In the genomic region with DNA sequence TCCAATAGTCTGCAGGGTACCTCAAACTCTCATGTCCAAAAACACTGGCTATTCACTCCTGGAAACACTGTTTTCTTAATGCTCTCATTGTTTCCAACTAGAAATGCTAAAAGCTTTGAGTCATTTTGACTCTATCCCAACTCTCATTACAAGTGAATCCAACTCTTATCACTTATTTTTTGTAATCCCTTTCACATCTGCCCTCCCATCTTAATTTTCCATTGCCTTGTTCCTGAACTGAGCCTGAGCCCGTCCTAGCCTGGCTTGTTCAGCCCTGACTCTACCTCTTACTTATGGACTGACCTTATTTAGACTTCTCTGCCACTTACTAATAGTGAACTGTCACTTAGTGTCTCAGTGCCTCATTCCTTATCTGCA, we compare ENCODE assay signal across 13 cellular contexts. TPM values are rescaled to one million over a fixed set of nuclear protein-coding genes. Genes with fewer than 3 reads are reported as not detected.
A peak's percentile ranks its signal among the peaks of the same experiment; 100 is the strongest.
DNase-seq lines count a peak whose midpoint lies in the region; ATAC-seq, FAIRE-seq and TF ChIP-seq lines count a peak whose summit lies in the region.
"Had no signal": no experiment of that assay in that cellular context is flagged by ENCODE, and none has a peak within 500 bp of the region (broad histone marks: within the 10 kb centered on the region; RNA-seq: fewer than 3 reads in every experiment).

No MANE protein-coding gene starts in this region.

- 46 to 59% methylated on average over 1 of the region's 1 CpG for WGBS in esophagus squamous epithelium, 2 donors
- 79 to 80% methylated on average over 1 of the region's 1 CpG for WGBS in upper lobe of left lung, 2 donors

- intact Hi-C loops in PC-9 (cut with micrococcal nuclease; ENCODE audit: unreplicated experiment) (loop anchor here (5.0 kb wide), 1 partner anchor 39 kb away; no protein-coding TSS in a partner anchor), esophagus squamous epithelium (cut with DNase I) (no loop called here)

- peaks cover 15% of the 10 kb centered on the region for H3K4me1 ChIP-seq in PC-9 (replicated peaks; ENCODE audit: insufficient read depth)
- peaks cover 0 to 46% (median 0%) of the 10 kb centered on the region in 3 donors for H3K4me1 ChIP-seq in esophagus squamous epithelium
- H3K4me1 ChIP-seq in upper lobe of left lung, result peaks cover 19 to 50% (median 29%) of the 10 kb centered on the region in 4 donors

- H3K9me2 ChIP-seq in PC-9 (ENCODE audit: insufficient read depth), result no peaks in the 10 kb centered on the region

- H3K27ac ChIP-seq in PC-9, result 0 out of 2 replicates have a peak overlapping the region, but pooled peaks have one; percentile 24
- peak overlapping the region; percentile 10 to 69 (median 62) for H3K27ac ChIP-seq in esophagus squamous epithelium
- peak overlapping the region; percentile 28 to 74 (median 54) for H3K27ac ChIP-seq in upper lobe of left lung

- no peaks in the 10 kb centered on the region for H3F3A ChIP-seq in PC-9 (ENCODE audit: insufficient read depth, low read depth)

- no peak overlapping the region for H3K4me2 ChIP-seq in PC-9

- no peak overlapping the region for H3K4me3 ChIP-seq in PC-9
- H3K4me3 ChIP-seq in esophagus squamous epithelium, result no peak overlapping the region
- H3K4me3 ChIP-seq in upper lobe of left lung, result no peak overlapping the region

- H3K27me3 Mint-ChIP-seq in mesothelial cell of epicardium (ENCODE audit: low read depth), result no peaks in the 10 kb centered on the region
- no peaks in the 10 kb centered on the region for H3K27me3 Mint-ChIP-seq in stimulated activated naive CD8-positive, alpha-beta T cell treated with anti-CD3 and anti-CD28 coated beads, Interleukin-15, amount 100 ng/mL, for 72 hours
- H3K27me3 Mint-ChIP-seq: brain had no signal

- no peaks in the 10 kb centered on the region for H3K79me2 ChIP-seq in PC-9 (ENCODE audit: low read depth)

- ATAC-seq in upper lobe of left lung (ENCODE audit: low FRiP score in 2 of 2), result peak in 1 of 2 donors; percentile 58
- ATAC-seq in stimulated activated naive CD8-positive, alpha-beta T cell treated with anti-CD3 and anti-CD28 coated beads, Interleukin-15, amount 100 ng/mL, for 72 hours, result no peak
- ATAC-seq: activated T-cell treated with anti-CD3 and anti-CD28 coated beads, Interleukin-2, amount 50 U/mL, for 72 hours; esophagus mucosa had no signal

- TSS peak; percentile 79 for BruUV-seq in PC-9 (replicated peaks; lab: Mats Ljungman, UMichigan)

- H3K36me3 ChIP-seq in PC-9 (ENCODE audit: low read depth) (no peaks in the 10 kb centered on the region), esophagus squamous epithelium (no peaks in the 10 kb centered on the region), upper lobe of left lung (no peaks in the 10 kb centered on the region)

- TF ChIP-seq CTCF in PC-9 (conservative IDR thresholded peaks at IDR 0.05), result no peak
- no peak for TF ChIP-seq CTCF in esophagus squamous epithelium (IDR thresholded peaks at IDR 0.05)
- TF ChIP-seq CTCF in mesothelial cell of epicardium (IDR thresholded peaks at IDR 0.05; ENCODE audit: unreplicated experiment), result no peak
- no peak for TF ChIP-seq CTCF in upper lobe of left lung (IDR thresholded peaks at IDR 0.05)
- TF ChIP-seq CTCF in D721Med (IDR thresholded peaks at IDR 0.05; ENCODE audit: insufficient read depth, missing control alignments), result no peak

- H3K27ac Mint-ChIP-seq in mesothelial cell of epicardium, result peak overlapping the region; percentile 77
- H3K27ac Mint-ChIP-seq in stimulated activated naive CD8-positive, alpha-beta T cell treated with anti-CD3 and anti-CD28 coated beads, Interleukin-15, amount 100 ng/mL, for 72 hours, result peak overlapping the region in 1 of 2 donors; percentile 29
- H3K27ac Mint-ChIP-seq: activated T-cell treated with anti-CD3 and anti-CD28 coated beads, Interleukin-2, amount 50 U/mL, for 72 hours had no signal

- H3K9me3 ChIP-seq in PC-9 (ENCODE audit: insufficient read depth, low read depth) (no peaks in the 10 kb centered on the region; the same call in 1 of the 2 replicates), esophagus squamous epithelium (no peaks in the 10 kb centered on the region), upper lobe of left lung (no peaks in the 10 kb centered on the region)

- no peak for DNase-seq in PC-9
- no peak for DNase-seq in esophagus squamous epithelium (lab: John Stamatoyannopoulos, UW)
- DNase-seq in mesothelial cell of epicardium (ENCODE audit: low spot score in 2 of 2, unreplicated experiment in 2 of 2), result no peak
- no peak for DNase-seq in upper lobe of left lung
- DNase-seq in kidney tubule cell (ENCODE audit: low spot score), result no peak
- no peak for DNase-seq in iPS-NIHi11 (ENCODE audit: low spot score)
- no peak for DNase-seq in stimulated activated naive CD8-positive, alpha-beta T cell treated with anti-CD3 and anti-CD28 coated beads, Interleukin-15, amount 100 ng/mL, for 72 hours
- DNase-seq in D721Med (ENCODE audit: insufficient read length, low spot score), result no peak
- DNase-seq: activated CD4-positive, CD25-positive, alpha-beta regulatory T cell treated with anti-CD3 and anti-CD28 coated beads, Interleukin-2, amount 50 U/mL, for 72 hours; activated T-cell treated with anti-CD3 and anti-CD28 coated beads, Interleukin-2, amount 50 U/mL, for 72 hours had no signal

- no peak overlapping the region for H3K4me3 Mint-ChIP-seq in mesothelial cell of epicardium
- H3K4me3 Mint-ChIP-seq in stimulated activated naive CD8-positive, alpha-beta T cell treated with anti-CD3 and anti-CD28 coated beads, Interleukin-15, amount 100 ng/mL, for 72 hours, result no peak overlapping the region
- H3K4me3 Mint-ChIP-seq: activated T-cell treated with anti-CD3 and anti-CD28 coated beads, Interleukin-2, amount 50 U/mL, for 72 hours; brain had no signal

- TF ChIP-seq POLR2A in esophagus squamous epithelium (IDR thresholded peaks at IDR 0.05) (no peak), upper lobe of left lung (IDR thresholded peaks at IDR 0.05) (no peak)

- FAIRE-seq in D721Med (lab: Jason Lieb, UNC), result no peak

- no peaks in the 10 kb centered on the region for H3K27me3 ChIP-seq in PC-9 (ENCODE audit: insufficient read depth, low read depth)
- H3K27me3 ChIP-seq in esophagus squamous epithelium, result no peaks in the 10 kb centered on the region
- no peaks in the 10 kb centered on the region for H3K27me3 ChIP-seq in upper lobe of left lung

- CTCF ChIA-PET in PC-9 (lab: Charles Lee), result no interaction called here

- no peaks in the 10 kb centered on the region for H3K9me3 Mint-ChIP-seq in mesothelial cell of epicardium
- no peaks in the 10 kb centered on the region for H3K9me3 Mint-ChIP-seq in stimulated activated naive CD8-positive, alpha-beta T cell treated with anti-CD3 and anti-CD28 coated beads, Interleukin-15, amount 100 ng/mL, for 72 hours
- H3K9me3 Mint-ChIP-seq: activated T-cell treated with anti-CD3 and anti-CD28 coated beads, Interleukin-2, amount 50 U/mL, for 72 hours; brain had no signal

- no peak overlapping the region for H2AFZ ChIP-seq in PC-9

- peaks cover 64% of the 10 kb centered on the region for H3K4me1 Mint-ChIP-seq in mesothelial cell of epicardium
- H3K4me1 Mint-ChIP-seq in stimulated activated naive CD8-positive, alpha-beta T cell treated with anti-CD3 and anti-CD28 coated beads, Interleukin-15, amount 100 ng/mL, for 72 hours, result no peaks in the 10 kb centered on the region

- no peaks in the 10 kb centered on the region for H3K36me3 Mint-ChIP-seq in mesothelial cell of epicardium
- H3K36me3 Mint-ChIP-seq: brain had no signal

- POLR2A ChIA-PET in PC-9 (lab: Charles Lee; ENCODE audit: unreplicated experiment), result no interaction called here

- H4K20me1 ChIP-seq in PC-9 (ENCODE audit: insufficient read depth), result no peaks in the 10 kb centered on the region

- TF ChIP-seq EP300 in upper lobe of left lung (IDR thresholded peaks at IDR 0.05), result no peak

RNA-seq across cellular contexts. Expression of a gene that starts 56.7 kb away (rescaled TPM):
- total RNA-seq in PC-9 (2021) (0.65 and 0.74 TPM in 2 replicates), esophagus squamous epithelium (1 to 10 TPM in 1 of 4 donors, under 1 TPM in 2, not detected in 1; 0.18 to 1.3 (median 0.23) TPM), mesothelial cell of epicardium (3.0 to 3.1 TPM (median 3.1 TPM) in 3 replicates), upper lobe of left lung (1 to 10 TPM; 1.3 to 4.4 (median 3.5) TPM)
- total RNA-seq: activated T-cell treated with anti-CD3 and anti-CD28 coated beads, Interleukin-2, amount 50 U/mL, for 72 hours; SK-MEL-5 had no signal
